ENCODE assay signal across 16 cellular contexts in the genomic region with DNA sequence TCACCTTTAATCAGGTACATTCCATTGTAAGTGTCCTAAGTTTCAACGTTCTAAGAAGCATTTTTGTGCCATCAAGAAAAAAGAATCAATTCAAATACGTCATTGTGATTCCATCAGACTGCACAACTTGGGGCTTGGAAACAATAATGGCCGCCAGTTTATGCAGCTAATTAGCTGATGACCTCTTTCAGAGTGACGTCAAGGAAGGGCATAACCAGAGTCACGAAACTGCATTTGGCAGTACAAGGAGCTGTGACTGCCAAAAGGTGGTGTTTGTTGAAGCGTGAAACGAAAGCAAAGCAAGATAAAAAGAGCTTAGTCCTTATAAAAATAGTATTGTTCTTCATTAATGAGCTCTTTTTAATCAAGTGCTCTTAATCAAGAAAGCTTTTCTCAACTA.
DNase-seq lines count a peak whose midpoint lies in the region; TF ChIP-seq lines count a peak whose summit lies in the region.
"Had no signal": no experiment of that assay in that cellular context is flagged by ENCODE, and none has a peak within 500 bp of the region (broad histone marks: within the 10 kb centered on the region; RNA-seq: fewer than 3 reads in every experiment).

No MANE protein-coding gene starts in this region.

- no peak overlapping the region for H3K4me3 ChIP-seq in fibroblast of pulmonary artery (replicated peaks; ENCODE audit: low read depth, low read length)
- no peak overlapping the region for H3K4me3 ChIP-seq in neuronal stem cell (ENCODE audit: low read length in 2 of 2)
- no peak overlapping the region for H3K4me3 ChIP-seq in suprapubic skin
- no peak overlapping the region for H3K4me3 ChIP-seq in vagina
- H3K4me3 ChIP-seq: BLaER1 treated with 17β-estradiol and CSF1 and Interleukin-3, amounts not matched to agents 10 nM and 100 nM had no signal

- no peaks in the 10 kb centered on the region for H3K27me3 ChIP-seq in neuronal stem cell (ENCODE audit: control insufficient read depth in 3 of 3, insufficient read depth in 3 of 3, low read depth in 1 of 3, low read length in 3 of 3)
- no peaks in the 10 kb centered on the region for H3K27me3 ChIP-seq in suprapubic skin
- H3K27me3 ChIP-seq in vagina: no peaks in the 10 kb centered on the region
- H3K27me3 ChIP-seq: BLaER1 treated with 17β-estradiol and CSF1 and Interleukin-3, amounts not matched to agents 10 nM and 100 nM had no signal

- H3K23ac ChIP-seq in neuronal stem cell (ENCODE audit: low read depth, low read length, poor library complexity): no peak overlapping the region

- H2AK5ac ChIP-seq in neuronal stem cell (ENCODE audit: low read depth, low read length): no peak overlapping the region

- H3K4me2 ChIP-seq in neuronal stem cell (ENCODE audit: insufficient read depth, low read length, poor library complexity, severe bottlenecking): no peak overlapping the region
- H3K4me2 ChIP-seq: BLaER1 treated with 17β-estradiol and CSF1 and Interleukin-3, amounts not matched to agents 10 nM and 100 nM had no signal

- H2BK15ac ChIP-seq in neuronal stem cell (ENCODE audit: low read length): no peak overlapping the region

- no peak for TF ChIP-seq CTCF in fibroblast of pulmonary artery (IDR thresholded peaks at IDR 0.05; ENCODE audit: low read length, missing control alignments)
- no peak for TF ChIP-seq CTCF in suprapubic skin (IDR thresholded peaks at IDR 0.05)
- TF ChIP-seq CTCF in vagina (IDR thresholded peaks at IDR 0.05): no peak

- no peak overlapping the region for H2AFZ ChIP-seq in neuronal stem cell (ENCODE audit: low read length)

- H3K14ac ChIP-seq in neuronal stem cell (ENCODE audit: low read length): no peak overlapping the region

- no CpG with 5 or more reads among the region's 7 CpGs for WGBS in neuronal stem cell (ENCODE audit: extremely low coverage in 2 of 2, insufficient read length in 2 of 2, insufficient replicate concordance in 1 of 2), 2 donors
- WGBS in suprapubic skin: 33% methylated on average over 7 of the region's 7 CpGs

- H2BK120ac ChIP-seq in neuronal stem cell (ENCODE audit: low read depth, low read length): no peak overlapping the region

- H3K36me3 ChIP-seq in neuronal stem cell (replicated peaks in 1 of 2; ENCODE audit: control insufficient read depth in 2 of 2, insufficient read depth in 2 of 2, low read length in 2 of 2) (no peaks in the 10 kb centered on the region), suprapubic skin (no peaks in the 10 kb centered on the region), vagina (no peaks in the 10 kb centered on the region)
- H3K36me3 ChIP-seq: BLaER1 treated with 17β-estradiol and CSF1 and Interleukin-3, amounts not matched to agents 10 nM and 100 nM had no signal

- no peak overlapping the region for H3K18ac ChIP-seq in neuronal stem cell (ENCODE audit: low read length)

- in situ Hi-C loops in G401 (cut with HindIII; ENCODE audit: low sequenced_read_pairs): no loop called here

- no peak for TF ChIP-seq POLR2A in suprapubic skin (IDR thresholded peaks at IDR 0.05)
- no peak for TF ChIP-seq POLR2A in vagina (IDR thresholded peaks at IDR 0.05)

- intact Hi-C loops in vagina (cut with DNase I): no loop called here

- no peak overlapping the region for H4K91ac ChIP-seq in neuronal stem cell (ENCODE audit: low read depth, low read length, poor library complexity)

- no peak overlapping the region for H2BK12ac ChIP-seq in neuronal stem cell (ENCODE audit: low read length)

- H4K8ac ChIP-seq in neuronal stem cell (ENCODE audit: low read depth, low read length): no peak overlapping the region

- TF ChIP-seq EP300 in suprapubic skin (IDR thresholded peaks at IDR 0.05): no peak

- DNase-seq in G401 (ENCODE audit: low spot score) (peak; percentile 5), RPMI8226 (peak; percentile 11), fibroblast of pulmonary artery (ENCODE audit: low read depth) (peak; percentile 80), neuronal stem cell (ENCODE audit: low spot score) (peak; percentile 44), suprapubic skin (ENCODE audit: low spot score in 2 of 2) (no peak), vagina (ENCODE audit: extremely low spot score in 2 of 2) (no peak)
- DNase-seq in activated T-cell treated with anti-CD3 and anti-CD28 coated beads, Interleukin-2, amount 50 U/mL, for 1 hour: no peak
- no peak for DNase-seq in activated CD4-positive, alpha-beta T cell treated with anti-CD3 and anti-CD28 coated beads, Interleukin-2, amount 50 U/mL, for 1 hour
- DNase-seq: activated CD8-positive, alpha-beta T cell treated with anti-CD3 and anti-CD28 coated beads, Interleukin-2, amount 10 ng/mL, durations not matched to agents 7 days and 5 days; erythroblast; H9; NCI-H1417; NCI-H748 treated with DMSO at 0.1 percent for 48 hours; SHP77 treated with DMSO at 0.1 percent for 48 hours; stimulated activated naive CD8-positive, alpha-beta T cell treated with anti-CD3 and anti-CD28 coated beads, Interleukin-15, amount 100 ng/mL, for 72 hours had no signal

- H3K4ac ChIP-seq in neuronal stem cell (ENCODE audit: low read length): no peak overlapping the region

- H3K9me3 ChIP-seq in neuronal stem cell (replicated peaks in 1 of 2; ENCODE audit: control insufficient read depth in 2 of 2, insufficient read depth in 1 of 2, low read depth in 1 of 2, low read length in 2 of 2) (no peaks in the 10 kb centered on the region), suprapubic skin (no peaks in the 10 kb centered on the region), vagina (no peaks in the 10 kb centered on the region)

- H3K27ac ChIP-seq in neuronal stem cell (replicated peaks; ENCODE audit: low read length) (peak overlapping the region; percentile 27), suprapubic skin (no peak overlapping the region), vagina (no peak overlapping the region)
- H3K27ac ChIP-seq: BLaER1 treated with 17β-estradiol and CSF1 and Interleukin-3, amounts not matched to agents 10 nM and 100 nM had no signal

- H3K79me1 ChIP-seq in neuronal stem cell (ENCODE audit: low read depth, low read length): no peaks in the 10 kb centered on the region

- H3K9ac ChIP-seq in neuronal stem cell (ENCODE audit: low read depth, low read length, poor library complexity): no peak overlapping the region
- H3K9ac ChIP-seq: BLaER1 treated with 17β-estradiol and CSF1 and Interleukin-3, amounts not matched to agents 10 nM and 100 nM had no signal

- peaks cover 0 to 4% of the 10 kb centered on the region in 2 donors for H3K4me1 ChIP-seq in neuronal stem cell (ENCODE audit: control insufficient read depth in 2 of 2, insufficient read depth in 1 of 2, low read depth in 1 of 2, low read length in 2 of 2)
- H3K4me1 ChIP-seq in suprapubic skin: no peaks in the 10 kb centered on the region
- no peaks in the 10 kb centered on the region for H3K4me1 ChIP-seq in vagina
- H3K4me1 ChIP-seq: BLaER1 treated with 17β-estradiol and CSF1 and Interleukin-3, amounts not matched to agents 10 nM and 100 nM had no signal

- H2BK5ac ChIP-seq in neuronal stem cell (ENCODE audit: low read length): no peak overlapping the region

Comparison
In these comparisons a context has a peak if more than half of its experiments do, and no peak if none do; other contexts are left out.
1. DNase-seq: peak in G401 (single experiment), RPMI8226 (single experiment), fibroblast of pulmonary artery (single experiment) and neuronal stem cell (single experiment); none in suprapubic skin (0 of 2), activated T-cell treated with anti-CD3 and anti-CD28 coated beads, Interleukin-2, amount 50 U/mL, for 1 hour (single experiment), activated CD4-positive, alpha-beta T cell treated with anti-CD3 and anti-CD28 coated beads, Interleukin-2, amount 50 U/mL, for 1 hour (single experiment) and vagina (0 of 2).